In the genomic region with DNA sequence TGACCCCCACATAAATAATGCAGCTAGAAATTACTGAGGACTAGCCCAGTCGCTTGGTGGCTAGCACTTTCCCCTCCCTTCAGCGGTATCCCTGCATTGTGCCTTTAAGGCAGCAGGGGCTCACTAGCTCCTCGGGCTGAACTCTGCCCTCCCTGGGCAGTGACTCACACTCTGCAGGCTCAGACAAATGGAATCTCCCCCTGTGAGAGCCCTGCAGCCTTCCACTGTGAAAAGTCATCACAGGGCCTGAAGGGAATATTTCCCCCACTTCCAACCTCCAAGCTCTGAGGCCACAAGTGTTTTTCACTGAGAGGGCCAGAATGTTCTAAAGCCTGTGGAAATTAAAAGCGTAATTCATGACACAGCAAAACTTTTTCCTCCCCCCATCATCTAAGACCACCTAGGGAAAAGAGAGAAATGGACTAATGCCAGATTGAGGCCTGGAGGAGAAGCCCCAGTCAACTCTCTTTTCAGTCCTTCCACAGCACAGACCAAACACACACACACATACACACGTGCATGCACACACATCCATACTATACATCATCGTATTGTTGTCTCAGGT, we compare ENCODE assay signal across 8 cellular contexts.
DNase-seq lines count a peak whose midpoint lies in the region; ATAC-seq and TF ChIP-seq lines count a peak whose summit lies in the region.

No MANE protein-coding gene starts in this region.

- peaks cover 5% of the 10 kb centered on the region; the same call in 1 of the 2 replicates for H3K4me1 ChIP-seq in iPS DF 6.9 (ENCODE audit: control insufficient read depth, insufficient read depth, low read length)
- no peaks in the 10 kb centered on the region for H3K4me1 ChIP-seq in CD4-positive, alpha-beta memory T cell (ENCODE audit: insufficient read depth, low read length)

- in situ Hi-C loops in astrocyte of the cerebellum (cut with HindIII; ENCODE audit: low sequenced_read_pairs): no loop called here

- TF ChIP-seq CTCF in HFF-Myc (IDR thresholded peaks at IDR 0.05; ENCODE audit: low read depth, low read length, missing control alignments) (no peak), astrocyte of the cerebellum (IDR thresholded peaks at IDR 0.05; ENCODE audit: low read depth, low read length, missing control alignments) (peak; percentile 22)

- H3K36me3 Mint-ChIP-seq in CD4-positive, alpha-beta memory T cell: no peaks in the 10 kb centered on the region
- H3K36me3 Mint-ChIP-seq in activated CD8-positive, alpha-beta memory T cell treated with anti-CD3 and anti-CD28 coated beads, Interleukin-2, amount 10 ng/mL, durations not matched to agents 7 days and 5 days: no peaks in the 10 kb centered on the region
- no peaks in the 10 kb centered on the region for H3K36me3 Mint-ChIP-seq in immature natural killer cell

- H3K27me3 Mint-ChIP-seq in CD4-positive, alpha-beta memory T cell: no peaks in the 10 kb centered on the region
- H3K27me3 Mint-ChIP-seq in activated CD8-positive, alpha-beta memory T cell treated with anti-CD3 and anti-CD28 coated beads, Interleukin-2, amount 10 ng/mL, durations not matched to agents 7 days and 5 days: no peaks in the 10 kb centered on the region
- H3K27me3 Mint-ChIP-seq in immature natural killer cell (ENCODE audit: low read depth in 3 of 3): peaks cover 0 to 6% (median 2%) of the 10 kb centered on the region in 3 donors

- WGBS in iPS DF 6.9 (ENCODE audit: insufficient coverage, insufficient read length): no CpG with 5 or more reads among the region's 6 CpGs

- ATAC-seq in activated CD8-positive, alpha-beta memory T cell treated with anti-CD3 and anti-CD28 coated beads, Interleukin-2, amount 10 ng/mL, durations not matched to agents 7 days and 5 days: no peak

- peaks cover 0 to 7% (median 2%) of the 10 kb centered on the region in 8 donors for H3K9me3 Mint-ChIP-seq in CD4-positive, alpha-beta memory T cell
- no peaks in the 10 kb centered on the region for H3K9me3 Mint-ChIP-seq in activated CD8-positive, alpha-beta memory T cell treated with anti-CD3 and anti-CD28 coated beads, Interleukin-2, amount 10 ng/mL, durations not matched to agents 7 days and 5 days (ENCODE audit: low read depth)
- peaks cover 0 to 10% (median 0%) of the 10 kb centered on the region in 6 donors for H3K9me3 Mint-ChIP-seq in immature natural killer cell

- no peaks in the 10 kb centered on the region for H3K27me3 ChIP-seq in iPS DF 6.9 (ENCODE audit: control insufficient read depth, insufficient read depth, low read length)
- no peaks in the 10 kb centered on the region for H3K27me3 ChIP-seq in CD4-positive, alpha-beta memory T cell (ENCODE audit: insufficient read depth, low read length)

- H3K27ac ChIP-seq in iPS DF 6.9 (ENCODE audit: low read length): no peak overlapping the region
- no peak overlapping the region for H3K27ac ChIP-seq in CD4-positive, alpha-beta memory T cell (ENCODE audit: low read depth, low read length)

- H3K4me3 Mint-ChIP-seq in CD4-positive, alpha-beta memory T cell: no peak overlapping the region
- H3K4me3 Mint-ChIP-seq in activated CD8-positive, alpha-beta memory T cell treated with anti-CD3 and anti-CD28 coated beads, Interleukin-2, amount 10 ng/mL, durations not matched to agents 7 days and 5 days: no peak overlapping the region
- H3K4me3 Mint-ChIP-seq in immature natural killer cell: no peak overlapping the region

- intact Hi-C loops in CD4-positive, alpha-beta memory T cell (cut with micrococcal nuclease): no loop called here

- CTCF ChIA-PET in CD4-positive, alpha-beta memory T cell (lab: Charles Lee; ENCODE audit: partially characterized antibody): no interaction called here
- CTCF ChIA-PET in activated CD8-positive, alpha-beta memory T cell treated with anti-CD3 and anti-CD28 coated beads, Interleukin-2, amount 10 ng/mL, durations not matched to agents 7 days and 5 days (lab: Charles Lee): no interaction called here

- H3K4me3 ChIP-seq in HFF-Myc (replicated peaks; ENCODE audit: low read depth, low read length) (peak overlapping the region; percentile 11; the same call in 1 of the 2 replicates), astrocyte of the cerebellum (ENCODE audit: low read depth, low read length) (no peak overlapping the region), iPS DF 6.9 (ENCODE audit: low read length) (no peak overlapping the region)
- no peak overlapping the region for H3K4me3 ChIP-seq in CD4-positive, alpha-beta memory T cell (ENCODE audit: low read length in 2 of 2)

- H3K27ac Mint-ChIP-seq in CD4-positive, alpha-beta memory T cell: no peak overlapping the region
- H3K27ac Mint-ChIP-seq in activated CD8-positive, alpha-beta memory T cell treated with anti-CD3 and anti-CD28 coated beads, Interleukin-2, amount 10 ng/mL, durations not matched to agents 7 days and 5 days: no peak overlapping the region
- H3K27ac Mint-ChIP-seq in immature natural killer cell: no peak overlapping the region

- no peaks in the 10 kb centered on the region for H3K4me1 Mint-ChIP-seq in CD4-positive, alpha-beta memory T cell
- no peaks in the 10 kb centered on the region for H3K4me1 Mint-ChIP-seq in activated CD8-positive, alpha-beta memory T cell treated with anti-CD3 and anti-CD28 coated beads, Interleukin-2, amount 10 ng/mL, durations not matched to agents 7 days and 5 days
- no peaks in the 10 kb centered on the region for H3K4me1 Mint-ChIP-seq in immature natural killer cell

- H3K9me3 ChIP-seq in iPS DF 6.9 (ENCODE audit: control insufficient read depth, insufficient read depth, low read length): no peaks in the 10 kb centered on the region
- H3K9me3 ChIP-seq in CD4-positive, alpha-beta memory T cell (ENCODE audit: control insufficient read depth in 1 of 2, low read length in 2 of 2): no peaks in the 10 kb centered on the region

- peak; percentile 90 for DNase-seq in HFF-Myc (ENCODE audit: extremely low read depth, low read depth)
- DNase-seq in astrocyte of the cerebellum (ENCODE audit: low read depth): peak; percentile 93
- peak; percentile 60 for DNase-seq in iPS DF 6.9 (ENCODE audit: low read depth, low spot score)
- peak; percentile 97 for DNase-seq in smooth muscle cell of the brain vasculature (ENCODE audit: low read depth, low spot score)
- no peak for DNase-seq in CD4-positive, alpha-beta memory T cell
- DNase-seq in inferior parietal cortex (ENCODE audit: extremely low spot score): no peak
- no peak for DNase-seq in activated CD8-positive, alpha-beta memory T cell treated with anti-CD3 and anti-CD28 coated beads, Interleukin-2, amount 10 ng/mL, durations not matched to agents 7 days and 5 days
- DNase-seq in immature natural killer cell: no peak

- H3K36me3 ChIP-seq in iPS DF 6.9 (ENCODE audit: control insufficient read depth, insufficient read depth, low read length): no peaks in the 10 kb centered on the region
- no peaks in the 10 kb centered on the region for H3K36me3 ChIP-seq in CD4-positive, alpha-beta memory T cell (ENCODE audit: insufficient read depth, low read length)

- POLR2A ChIA-PET in CD4-positive, alpha-beta memory T cell (lab: Charles Lee; ENCODE audit: partially characterized antibody): no interaction called here

Comparison
In these comparisons a context has a peak if more than half of its experiments do, and no peak if none do; other contexts are left out.
1. DNase-seq: peak in HFF-Myc (single experiment), astrocyte of the cerebellum (single experiment), iPS DF 6.9 (single experiment) and smooth muscle cell of the brain vasculature (single experiment); none in CD4-positive, alpha-beta memory T cell (0 of 5), inferior parietal cortex (single experiment), activated CD8-positive, alpha-beta memory T cell treated with anti-CD3 and anti-CD28 coated beads, Interleukin-2, amount 10 ng/mL, durations not matched to agents 7 days and 5 days (single experiment) and immature natural killer cell (0 of 3).